22 cellular contexts compared by ENCODE assay signal in the genomic region with DNA sequence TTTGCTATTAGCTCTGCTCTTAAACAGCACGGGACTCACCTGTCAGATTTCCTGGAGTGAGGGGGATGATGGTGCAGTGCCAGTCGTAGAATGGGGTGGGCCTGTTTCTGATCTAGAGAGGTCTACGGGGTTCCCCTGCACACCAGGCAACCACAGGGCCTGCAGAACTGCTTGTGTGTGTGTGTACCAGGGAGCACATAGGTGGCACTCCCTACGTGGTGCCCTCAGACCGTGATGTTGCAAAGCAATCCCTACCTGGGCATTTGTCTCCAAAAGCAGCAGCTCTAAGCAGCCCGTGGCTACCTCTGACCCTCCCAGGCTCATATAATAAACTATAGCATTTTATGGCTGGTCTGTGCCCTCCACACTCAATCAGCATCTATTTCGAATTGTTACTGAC. TPM values are rescaled to one million over a fixed set of nuclear protein-coding genes. Genes with fewer than 3 reads are reported as not detected.
A peak's percentile ranks its signal among the peaks of the same experiment; 100 is the strongest.
DNase-seq lines count a peak whose midpoint lies in the region; ATAC-seq and TF ChIP-seq lines count a peak whose summit lies in the region.
"Had no signal": no experiment of that assay in that cellular context is flagged by ENCODE, and none has a peak within 500 bp of the region (broad histone marks: within the 10 kb centered on the region; RNA-seq: fewer than 3 reads in every experiment).

No MANE protein-coding gene starts in this region.

- H3K27me3 ChIP-seq in Caco-2 (replicated peaks; ENCODE audit: control insufficient read depth, insufficient read depth, low read length), result no peaks in the 10 kb centered on the region
- H3K27me3 ChIP-seq in spleen (replicated peaks in 1 of 7), result no peaks in the 10 kb centered on the region
- H3K27me3 ChIP-seq: gastroesophageal sphincter had no signal

- peaks cover 40% of the 10 kb centered on the region for H3K4me1 ChIP-seq in Caco-2
- H3K4me1 ChIP-seq in spleen, result peaks cover 8 to 70% (median 35%) of the 10 kb centered on the region in 6 donors

- H3K9me3 Mint-ChIP-seq in Caco-2 (ENCODE audit: unreplicated experiment) (no peaks in the 10 kb centered on the region), WTC11 (no peaks in the 10 kb centered on the region)
- H3K9me3 Mint-ChIP-seq in activated T-helper 2 cell treated with anti-CD3 and anti-CD28 coated beads, Interferon-gamma antibody, Interleukin-2, Interleukin-4, amounts not matched to agents 10 μg/mL and 5 μg/mL and 100 μg/mL, durations not matched to agents 14 hours and 24 hours and 36 hours, result no peaks in the 10 kb centered on the region
- H3K9me3 Mint-ChIP-seq: activated T-cell treated with anti-CD3 and anti-CD28 coated beads, Interleukin-2, amount 50 U/mL, for 4 hours; type B pancreatic cell had no signal

- H3K27ac ChIP-seq in spleen, result no peak overlapping the region
- H3K27ac ChIP-seq: prostate gland had no signal

- CTCF ChIA-PET in Caco-2 (lab: Charles Lee) (no interaction called here), WTC11 (lab: Charles Lee) (interaction anchor here (1.0 to 1.6 kb wide), 2 partner anchors 61 to 89 kb away, joined by 4 read pairs; no protein-coding TSS in a partner anchor)

- POLR2A ChIA-PET in Caco-2 (lab: Charles Lee), result no interaction called here
- POLR2A ChIA-PET in WTC11 (lab: Charles Lee), result no interaction called here

- peaks cover 47% of the 10 kb centered on the region for H3K4me1 Mint-ChIP-seq in Caco-2 (ENCODE audit: low read depth, unreplicated experiment)
- no peaks in the 10 kb centered on the region for H3K4me1 Mint-ChIP-seq in WTC11
- H3K4me1 Mint-ChIP-seq in activated T-helper 2 cell treated with anti-CD3 and anti-CD28 coated beads, Interferon-gamma antibody, Interleukin-2, Interleukin-4, amounts not matched to agents 10 μg/mL and 5 μg/mL and 100 μg/mL, durations not matched to agents 14 hours and 24 hours and 36 hours (ENCODE audit: low read depth), result peaks cover 10% of the 10 kb centered on the region

- H3K27me3 Mint-ChIP-seq in Caco-2 (ENCODE audit: insufficient read depth, unreplicated experiment), result no peaks in the 10 kb centered on the region
- no peaks in the 10 kb centered on the region for H3K27me3 Mint-ChIP-seq in WTC11 (ENCODE audit: low read depth)
- no peaks in the 10 kb centered on the region for H3K27me3 Mint-ChIP-seq in activated T-helper 2 cell treated with anti-CD3 and anti-CD28 coated beads, Interferon-gamma antibody, Interleukin-2, Interleukin-4, amounts not matched to agents 10 μg/mL and 5 μg/mL and 100 μg/mL, durations not matched to agents 14 hours and 24 hours and 36 hours (ENCODE audit: low read depth)
- H3K27me3 Mint-ChIP-seq: type B pancreatic cell had no signal

- no peak for TF ChIP-seq POLR2A in spleen (IDR thresholded peaks at IDR 0.05)

- no peak for TF ChIP-seq CTCF in Caco-2 (IDR thresholded peaks at IDR 0.05; ENCODE audit: insufficient read depth in 1 of 2, low read depth in 1 of 2, low read length in 1 of 2, severe bottlenecking in 1 of 2, unreplicated experiment in 1 of 2)
- TF ChIP-seq CTCF in WTC11 (IDR thresholded peaks at IDR 0.05), result no peak
- no peak for TF ChIP-seq CTCF in spleen (IDR thresholded peaks at IDR 0.05 in 8 of 11, conservative IDR thresholded peaks at IDR 0.05 in 3 of 11)

- H3K36me3 Mint-ChIP-seq in Caco-2 (ENCODE audit: insufficient read depth, unreplicated experiment) (peaks cover 64% of the 10 kb centered on the region), WTC11 (peaks cover 15% of the 10 kb centered on the region)
- H3K36me3 Mint-ChIP-seq in activated T-helper 2 cell treated with anti-CD3 and anti-CD28 coated beads, Interferon-gamma antibody, Interleukin-2, Interleukin-4, amounts not matched to agents 10 μg/mL and 5 μg/mL and 100 μg/mL, durations not matched to agents 14 hours and 24 hours and 36 hours (ENCODE audit: low read depth), result peaks cover 18% of the 10 kb centered on the region

- no peaks in the 10 kb centered on the region for H3K9me3 ChIP-seq in Caco-2
- no peaks in the 10 kb centered on the region for H3K9me3 ChIP-seq in spleen
- H3K9me3 ChIP-seq: gastroesophageal sphincter, prostate gland had no signal

- no TSS peak for BruUV-seq in Caco-2 (replicated peaks; lab: Mats Ljungman, UMichigan)

- intact Hi-C loops in Caco-2 (cut with micrococcal nuclease; ENCODE audit: unreplicated experiment), result no loop called here
- intact Hi-C loops in left colon (cut with DNase I, micrococcal nuclease), result loop anchor here in 1 of 2 donors (5.0 kb wide), 1 partner anchor 77 kb away; no protein-coding TSS in a partner anchor
- intact Hi-C loops in spleen (cut with DNase I; ENCODE audit: low total_unique reads), result no loop called here
- intact Hi-C loops in activated T-helper 2 cell treated with anti-CD3 and anti-CD28 coated beads, Interferon-gamma antibody, Interleukin-2, Interleukin-4, amounts not matched to agents 10 μg/mL and 5 μg/mL and 100 μg/mL, durations not matched to agents 14 hours and 24 hours and 36 hours (cut with micrococcal nuclease), result no loop called here

- WGBS in spleen, 5 donors, result 82 to 91% (median 82%) methylated on average over 5 to 7 of the region's 7 CpGs

- ATAC-seq in WTC11 (no peak), left colon (peak; percentile 6)
- ATAC-seq in activated CD4-positive, CD25-positive, alpha-beta regulatory T cell treated with anti-CD3 and anti-CD28 coated beads, Interleukin-2, amount 50 U/mL, for 24 hours, result no peak
- ATAC-seq: activated T-cell treated with anti-CD3 and anti-CD28 coated beads, Interleukin-2, amount 50 U/mL, for 4 hours; gastroesophageal sphincter had no signal

- peaks cover 7% of the 10 kb centered on the region for H3K36me3 ChIP-seq in Caco-2 (ENCODE audit: control insufficient read depth, insufficient read depth, low read length)
- peaks cover 0 to 93% (median 35%) of the 10 kb centered on the region in 6 donors for H3K36me3 ChIP-seq in spleen
- H3K36me3 ChIP-seq: prostate gland had no signal

- H3K27ac Mint-ChIP-seq in Caco-2 (ENCODE audit: unreplicated experiment), result peak overlapping the region; percentile 65
- peak overlapping the region; percentile 14; the same call in 1 of the 2 replicates for H3K27ac Mint-ChIP-seq in WTC11
- no peak overlapping the region for H3K27ac Mint-ChIP-seq in activated T-helper 2 cell treated with anti-CD3 and anti-CD28 coated beads, Interferon-gamma antibody, Interleukin-2, Interleukin-4, amounts not matched to agents 10 μg/mL and 5 μg/mL and 100 μg/mL, durations not matched to agents 14 hours and 24 hours and 36 hours

- DNase-seq in Caco-2 (no peak), WTC11 (ENCODE audit: low spot score) (no peak), left colon (peak in 1 of 2 donors; percentile 18), spleen (peak; percentile 41), occipital lobe (lab: John Stamatoyannopoulos, UW) (no peak), NCI-H1105 treated with DMSO at 0.1 percent for 48 hours (lab: John Stamatoyannopoulos, UW) (no peak)
- no peak for DNase-seq in activated T-helper 2 cell treated with anti-CD3 and anti-CD28 coated beads, Interferon-gamma antibody, Interleukin-2, Interleukin-4, amounts not matched to agents 10 μg/mL and 5 μg/mL and 100 μg/mL, durations not matched to agents 14 hours and 24 hours and 36 hours (ENCODE audit: low spot score)
- DNase-seq: activated CD4-positive, alpha-beta T cell treated with anti-CD3 and anti-CD28 coated beads, Interleukin-2, amount 50 U/mL, for 1 hour; activated naive CD4-positive, alpha-beta T cell treated with anti-CD3 and anti-CD28 coated beads, Interleukin-2, amount 50 U/mL, for 16 hours; activated T-cell treated with anti-CD3 and anti-CD28 coated beads, Interleukin-2, amount 50 U/mL, for 4 hours; amniotic stem cell; DMS53; IMR-90; NCI-H1092; NCI-H187 treated with DMSO at 0.1 percent for 48 hours; NCI-H524 treated with DMSO at 0.1 percent for 48 hours; SIG-M5 had no signal

- H3K4me3 ChIP-seq in Caco-2 (ENCODE audit: low read depth, low read length) (no peak overlapping the region), spleen (no peak overlapping the region)
- H3K4me3 ChIP-seq: gastroesophageal sphincter, lung, prostate gland had no signal

- H3K4me3 Mint-ChIP-seq in Caco-2 (ENCODE audit: unreplicated experiment) (no peak overlapping the region), WTC11 (no peak overlapping the region)
- H3K4me3 Mint-ChIP-seq in activated T-helper 2 cell treated with anti-CD3 and anti-CD28 coated beads, Interferon-gamma antibody, Interleukin-2, Interleukin-4, amounts not matched to agents 10 μg/mL and 5 μg/mL and 100 μg/mL, durations not matched to agents 14 hours and 24 hours and 36 hours (ENCODE audit: low read depth), result no peak overlapping the region
- H3K4me3 Mint-ChIP-seq: activated T-cell treated with anti-CD3 and anti-CD28 coated beads, Interleukin-2, amount 50 U/mL, for 4 hours; type B pancreatic cell had no signal

TF ChIP-seq in WTC11, 78 proteins besides CTCF, POLR2A, EP300 and RAD21 (continues in another document):
- TF ChIP-seq, protein P1, sequence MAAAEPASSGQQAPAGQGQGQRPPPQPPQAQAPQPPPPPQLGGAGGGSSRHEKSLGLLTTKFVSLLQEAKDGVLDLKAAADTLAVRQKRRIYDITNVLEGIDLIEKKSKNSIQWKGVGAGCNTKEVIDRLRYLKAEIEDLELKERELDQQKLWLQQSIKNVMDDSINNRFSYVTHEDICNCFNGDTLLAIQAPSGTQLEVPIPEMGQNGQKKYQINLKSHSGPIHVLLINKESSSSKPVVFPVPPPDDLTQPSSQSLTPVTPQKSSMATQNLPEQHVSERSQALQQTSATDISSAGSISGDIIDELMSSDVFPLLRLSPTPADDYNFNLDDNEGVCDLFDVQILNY (CRISPR knock-in tag; IDR thresholded peaks at IDR 0.05), result no peak
- TF ChIP-seq MYBL2 (CRISPR knock-in tag; IDR thresholded peaks at IDR 0.05) (no peak), RORB (CRISPR knock-in tag; IDR thresholded peaks at IDR 0.05) (no peak), CREB1 (CRISPR knock-in tag; IDR thresholded peaks at IDR 0.05) (no peak), E2F1 (CRISPR knock-in tag; IDR thresholded peaks at IDR 0.05) (no peak), ZNF138 (CRISPR knock-in tag; conservative IDR thresholded peaks at IDR 0.05) (no peak), GABPB1 (CRISPR knock-in tag; IDR thresholded peaks at IDR 0.05) (no peak)

RNA-seq across cellular contexts. Expression of gene MPRIP, which starts 38.5 kb away (rescaled TPM):
- total RNA-seq in Caco-2 (2022) (284 and 311 TPM in 2 replicates), WTC11 (2021) (127 to 140 TPM (median 136 TPM) in 3 replicates), left colon (100 to 1,000 TPM; 160 to 169 TPM), spleen (100 to 1,000 TPM; 120 to 309 (median 197) TPM), occipital lobe (126 TPM)
- 100 to 1,000 TPM in 1 of 3 donors, 10 to 100 TPM in 2; 52.3 to 114 (median 83.0) TPM for polyA plus RNA-seq in spleen
- total RNA-seq in activated T-helper 2 cell treated with anti-CD3 and anti-CD28 coated beads, Interferon-gamma antibody, Interleukin-2, Interleukin-4, amounts not matched to agents 10 μg/mL and 5 μg/mL and 100 μg/mL, durations not matched to agents 14 hours and 24 hours and 36 hours, result 141 and 144 TPM in 2 replicates
